In the genomic region with DNA sequence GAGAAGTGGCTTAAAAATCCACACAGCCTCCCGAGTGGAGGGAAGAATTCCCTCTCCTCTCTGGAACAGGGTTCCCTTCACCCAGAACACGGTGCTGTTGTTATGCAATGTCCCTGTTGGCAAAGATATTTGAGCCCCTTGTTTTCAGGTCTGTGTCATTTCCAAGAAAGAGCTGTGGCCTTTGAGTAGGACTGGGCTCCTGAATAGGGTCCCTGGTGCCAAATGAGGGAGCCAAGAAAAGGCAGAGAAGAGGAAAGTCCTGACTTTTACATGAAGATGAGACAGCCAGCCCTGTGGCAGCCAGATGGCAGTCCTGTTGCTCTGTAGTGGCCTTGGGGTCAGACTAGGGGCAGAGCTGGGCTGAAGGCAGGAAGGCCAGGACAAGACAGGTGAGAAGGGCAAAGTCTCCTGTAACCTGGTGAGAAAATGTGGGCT, we compare ENCODE assay signal across 2 cellular contexts.
TF ChIP-seq lines count a peak whose summit lies in the region.

No MANE protein-coding gene starts in this region.

TF ChIP-seq in IMR-90, 13 proteins besides CTCF, POLR2A, EP300 and RAD21:
- no peak for TF ChIP-seq MAFK (IDR thresholded peaks at IDR 0.05; ENCODE audit: low read depth, low read length)
- TF ChIP-seq CHD1 (IDR thresholded peaks at IDR 0.05; ENCODE audit: low read depth, low read length): no peak
- TF ChIP-seq FOS (IDR thresholded peaks at IDR 0.05; ENCODE audit: low read depth, low read length): no peak
- no peak for TF ChIP-seq CEBPB (IDR thresholded peaks at IDR 0.05; ENCODE audit: low read depth, low read length)
- TF ChIP-seq MAZ (IDR thresholded peaks at IDR 0.05; ENCODE audit: borderline replicate concordance, low read depth, low read length): no peak
- TF ChIP-seq NFE2L2 (IDR thresholded peaks at IDR 0.05; ENCODE audit: low read depth, low read length): no peak
- no peak for TF ChIP-seq RFX5 (IDR thresholded peaks at IDR 0.05; ENCODE audit: low read depth, low read length)
- no peak for TF ChIP-seq RCOR1 (IDR thresholded peaks at IDR 0.05; ENCODE audit: insufficient replicate concordance, low read length)
- TF ChIP-seq, protein P1, sequence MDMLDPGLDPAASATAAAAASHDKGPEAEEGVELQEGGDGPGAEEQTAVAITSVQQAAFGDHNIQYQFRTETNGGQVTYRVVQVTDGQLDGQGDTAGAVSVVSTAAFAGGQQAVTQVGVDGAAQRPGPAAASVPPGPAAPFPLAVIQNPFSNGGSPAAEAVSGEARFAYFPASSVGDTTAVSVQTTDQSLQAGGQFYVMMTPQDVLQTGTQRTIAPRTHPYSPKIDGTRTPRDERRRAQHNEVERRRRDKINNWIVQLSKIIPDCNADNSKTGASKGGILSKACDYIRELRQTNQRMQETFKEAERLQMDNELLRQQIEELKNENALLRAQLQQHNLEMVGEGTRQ (IDR thresholded peaks at IDR 0.05; ENCODE audit: low read depth, low read length): no peak
- no peak for TF ChIP-seq BHLHE40 (IDR thresholded peaks at IDR 0.05; ENCODE audit: low read depth, low read length)
- TF ChIP-seq, protein P2, sequence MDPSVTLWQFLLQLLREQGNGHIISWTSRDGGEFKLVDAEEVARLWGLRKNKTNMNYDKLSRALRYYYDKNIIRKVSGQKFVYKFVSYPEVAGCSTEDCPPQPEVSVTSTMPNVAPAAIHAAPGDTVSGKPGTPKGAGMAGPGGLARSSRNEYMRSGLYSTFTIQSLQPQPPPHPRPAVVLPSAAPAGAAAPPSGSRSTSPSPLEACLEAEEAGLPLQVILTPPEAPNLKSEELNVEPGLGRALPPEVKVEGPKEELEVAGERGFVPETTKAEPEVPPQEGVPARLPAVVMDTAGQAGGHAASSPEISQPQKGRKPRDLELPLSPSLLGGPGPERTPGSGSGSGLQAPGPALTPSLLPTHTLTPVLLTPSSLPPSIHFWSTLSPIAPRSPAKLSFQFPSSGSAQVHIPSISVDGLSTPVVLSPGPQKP (IDR thresholded peaks at IDR 0.05; ENCODE audit: borderline replicate concordance, low read depth, low read length): no peak
- TF ChIP-seq MXI1 (IDR thresholded peaks at IDR 0.05; ENCODE audit: borderline replicate concordance, low read depth, low read length): no peak
TF ChIP-seq in IMR-90: peak in this region for 0.

TF ChIP-seq in HepG2, 621 proteins besides CTCF, POLR2A, EP300 and RAD21:
- TF ChIP-seq ZNF597 (CRISPR knock-in tag; IDR thresholded peaks at IDR 0.05) (no peak), RXRA (CRISPR knock-in tag; IDR thresholded peaks at IDR 0.05) (peak; percentile 66), DMAP1 (CRISPR knock-in tag; IDR thresholded peaks at IDR 0.05) (no peak), NCOA5 (CRISPR knock-in tag; IDR thresholded peaks at IDR 0.05) (no peak), MIER3 (CRISPR knock-in tag; IDR thresholded peaks at IDR 0.05; ENCODE audit: borderline replicate concordance) (no peak), SPEN (CRISPR knock-in tag; IDR thresholded peaks at IDR 0.05; ENCODE audit: low read depth) (no peak), BCL6 (CRISPR knock-in tag; IDR thresholded peaks at IDR 0.05) (0 out of 2 replicates have a peak, but pooled peaks have one; percentile 27), CEBPB (IDR thresholded peaks at IDR 0.05; ENCODE audit: borderline replicate concordance, low read depth, low read length) (0 out of 2 replicates have a peak, but pooled peaks have one; percentile 26), STAG1 (CRISPR knock-in tag; IDR thresholded peaks at IDR 0.05) (peak; percentile 83), NR2F6 (IDR thresholded peaks at IDR 0.05) (peak; percentile 49; the same call in 1 of the 2 replicates), NR2F6 (CRISPR knock-in tag; IDR thresholded peaks at IDR 0.05) (peak; percentile 75), SMC3 (IDR thresholded peaks at IDR 0.05; ENCODE audit: low read length) (peak; percentile 29; the same call in 1 of the 2 replicates), NRL (CRISPR knock-in tag; IDR thresholded peaks at IDR 0.05; ENCODE audit: borderline replicate concordance) (no peak), KAT7 (CRISPR knock-in tag; IDR thresholded peaks at IDR 0.05; ENCODE audit: borderline replicate concordance) (no peak), RARA (CRISPR knock-in tag; IDR thresholded peaks at IDR 0.05) (peak; percentile 82), IKZF1 (IDR thresholded peaks at IDR 0.05) (no peak), ZNF225 (CRISPR knock-in tag; IDR thresholded peaks at IDR 0.05) (no peak), NR2F1 (CRISPR knock-in tag; IDR thresholded peaks at IDR 0.05) (0 out of 4 replicates have a peak, but pooled peaks of 1 of the 2 experiments have one; percentile 15), GATAD2A (CRISPR knock-in tag; IDR thresholded peaks at IDR 0.05) (peak; percentile 34; the same call in 1 of the 2 replicates)
